9 cellular contexts compared by ENCODE assay signal in the genomic region with DNA sequence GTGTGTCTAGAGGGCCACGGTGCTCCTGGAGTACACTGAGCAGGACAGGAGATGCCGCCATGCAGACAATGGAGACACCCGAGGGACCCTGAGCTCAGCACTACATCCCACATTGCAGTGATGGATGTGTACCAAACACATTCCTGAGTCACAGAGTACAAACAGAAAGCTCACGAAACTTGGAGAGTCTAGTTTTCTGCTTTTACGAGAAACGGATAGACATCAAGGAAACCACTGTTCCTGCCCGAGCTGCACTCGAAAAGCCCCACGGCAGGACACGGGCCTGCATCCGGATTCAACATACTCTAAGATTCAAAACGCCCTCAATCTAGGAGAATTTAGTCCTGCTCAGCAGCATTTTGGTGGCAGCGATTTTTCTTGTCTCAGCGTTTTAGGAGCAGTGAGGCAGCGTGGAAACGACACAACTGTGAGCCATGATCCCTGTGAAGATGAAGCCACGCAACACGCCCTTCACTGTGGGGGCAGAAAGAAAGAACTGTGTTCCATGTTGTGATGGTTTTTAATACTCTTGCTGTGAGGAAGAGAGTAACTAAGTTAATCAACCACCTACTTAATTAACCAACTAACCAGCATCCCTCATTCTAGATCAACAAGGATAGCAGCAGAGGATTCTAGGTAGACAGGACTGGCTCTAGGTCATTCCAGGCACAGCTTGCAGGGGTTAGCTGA. TPM values are rescaled to one million over a fixed set of nuclear protein-coding genes. Genes with fewer than 3 reads are reported as not detected.
A peak's percentile ranks its signal among the peaks of the same experiment; 100 is the strongest.
DNase-seq lines count a peak whose midpoint lies in the region; ATAC-seq and TF ChIP-seq lines count a peak whose summit lies in the region.
"Had no signal": no experiment of that assay in that cellular context is flagged by ENCODE, and none has a peak within 500 bp of the region (broad histone marks: within the 10 kb centered on the region; RNA-seq: fewer than 3 reads in every experiment).

No MANE protein-coding gene starts in this region.

- H3K9me3 ChIP-seq in tibial nerve = no peaks in the 10 kb centered on the region
- H3K9me3 ChIP-seq in BE2C = no peaks in the 10 kb centered on the region

- no peaks in the 10 kb centered on the region for H3K9me3 Mint-ChIP-seq in activated CD4-positive, alpha-beta T cell treated with anti-CD3 and anti-CD28 coated beads, Interleukin-2, amount 10 ng/mL, durations not matched to agents 24 days and 14 days
- no peaks in the 10 kb centered on the region for H3K9me3 Mint-ChIP-seq in memory B cell
- H3K9me3 Mint-ChIP-seq in activated CD4-positive, alpha-beta memory T cell treated with anti-CD3 and anti-CD28 coated beads for 36 hours = no peaks in the 10 kb centered on the region
- H3K9me3 Mint-ChIP-seq: activated CD4-positive, alpha-beta memory T cell treated with anti-CD3 and anti-CD28 coated beads, Interleukin-2, amount 10 ng/mL, durations not matched to agents 7 days and 5 days had no signal

- TF ChIP-seq EP300 in tibial nerve (IDR thresholded peaks at IDR 0.05) = peak in 1 of 2 donors; percentile 52

- intact Hi-C loops in activated CD4-positive, alpha-beta T cell treated with anti-CD3 and anti-CD28 coated beads, Interleukin-2, amount 10 ng/mL, durations not matched to agents 24 days and 14 days (cut with micrococcal nuclease) = no loop called here
- intact Hi-C loops in activated CD4-positive, alpha-beta memory T cell treated with anti-CD3 and anti-CD28 coated beads for 36 hours (cut with micrococcal nuclease) = no loop called here

- POLR2A ChIA-PET in activated CD4-positive, alpha-beta memory T cell treated with anti-CD3 and anti-CD28 coated beads for 36 hours (lab: Charles Lee) = no interaction called here

- no peak for ATAC-seq in memory B cell (ENCODE audit: low read depth)
- ATAC-seq in HG02571 (IDR thresholded peaks at IDR 0.05; ENCODE audit: unreplicated experiment) = no peak

- H3K4me1 ChIP-seq in tibial nerve (peaks cover 6 to 91% (median 55%) of the 10 kb centered on the region in 4 donors), BE2C (peaks cover 11% of the 10 kb centered on the region)

- H3K27ac Mint-ChIP-seq in activated CD4-positive, alpha-beta T cell treated with anti-CD3 and anti-CD28 coated beads, Interleukin-2, amount 10 ng/mL, durations not matched to agents 24 days and 14 days = peak overlapping the region; percentile 5
- peak overlapping the region; percentile 48 for H3K27ac Mint-ChIP-seq in memory B cell
- no peak overlapping the region for H3K27ac Mint-ChIP-seq in activated CD4-positive, alpha-beta memory T cell treated with anti-CD3 and anti-CD28 coated beads for 36 hours
- H3K27ac Mint-ChIP-seq: activated CD4-positive, alpha-beta memory T cell treated with anti-CD3 and anti-CD28 coated beads, Interleukin-2, amount 10 ng/mL, durations not matched to agents 7 days and 5 days had no signal

- no peak for TF ChIP-seq POLR2A in tibial nerve (IDR thresholded peaks at IDR 0.05)

- peak; percentile 68 for DNase-seq in activated CD4-positive, alpha-beta T cell treated with anti-CD3 and anti-CD28 coated beads, Interleukin-2, amount 10 ng/mL, durations not matched to agents 24 days and 14 days
- DNase-seq in activated CD4-positive, alpha-beta T cell treated with anti-CD3 and anti-CD28 coated beads for 1 hour = no peak
- DNase-seq in astrocyte of the spinal cord (ENCODE audit: low read depth, low spot score) = peak; percentile 60
- no peak for DNase-seq in memory B cell (ENCODE audit: low spot score in 2 of 2)
- DNase-seq in tibial nerve (ENCODE audit: low spot score in 2 of 2) = no peak
- DNase-seq in activated CD4-positive, alpha-beta memory T cell treated with anti-CD3 and anti-CD28 coated beads for 36 hours = no peak
- no peak for DNase-seq in BE2C
- DNase-seq: activated CD4-positive, alpha-beta memory T cell treated with anti-CD3 and anti-CD28 coated beads, Interleukin-2, amount 10 ng/mL, durations not matched to agents 7 days and 5 days had no signal

- H3K27me3 Mint-ChIP-seq in activated CD4-positive, alpha-beta T cell treated with anti-CD3 and anti-CD28 coated beads, Interleukin-2, amount 10 ng/mL, durations not matched to agents 24 days and 14 days = peaks cover 37% of the 10 kb centered on the region
- H3K27me3 Mint-ChIP-seq in memory B cell = peaks cover 1% of the 10 kb centered on the region
- peaks cover 17% of the 10 kb centered on the region for H3K27me3 Mint-ChIP-seq in activated CD4-positive, alpha-beta memory T cell treated with anti-CD3 and anti-CD28 coated beads for 36 hours

- no peaks in the 10 kb centered on the region for H3K36me3 ChIP-seq in tibial nerve
- no peaks in the 10 kb centered on the region for H3K36me3 ChIP-seq in BE2C

- peaks cover 4% of the 10 kb centered on the region for H3K4me1 Mint-ChIP-seq in activated CD4-positive, alpha-beta T cell treated with anti-CD3 and anti-CD28 coated beads, Interleukin-2, amount 10 ng/mL, durations not matched to agents 24 days and 14 days
- H3K4me1 Mint-ChIP-seq in memory B cell = peaks cover 59% of the 10 kb centered on the region
- no peaks in the 10 kb centered on the region for H3K4me1 Mint-ChIP-seq in activated CD4-positive, alpha-beta memory T cell treated with anti-CD3 and anti-CD28 coated beads for 36 hours (ENCODE audit: low read depth)
- H3K4me1 Mint-ChIP-seq: activated CD4-positive, alpha-beta memory T cell treated with anti-CD3 and anti-CD28 coated beads, Interleukin-2, amount 10 ng/mL, durations not matched to agents 7 days and 5 days had no signal

- CTCF ChIA-PET in activated CD4-positive, alpha-beta memory T cell treated with anti-CD3 and anti-CD28 coated beads for 36 hours (lab: Charles Lee) = no interaction called here

- in situ Hi-C loops in astrocyte of the spinal cord (cut with HindIII; ENCODE audit: low sequenced_read_pairs) = no loop called here

- no peak for TF ChIP-seq CTCF in astrocyte of the spinal cord (IDR thresholded peaks at IDR 0.05; ENCODE audit: low read depth, low read length)
- TF ChIP-seq CTCF in tibial nerve (IDR thresholded peaks at IDR 0.05) = no peak
- no peak for TF ChIP-seq CTCF in BE2C (IDR thresholded peaks at IDR 0.05; ENCODE audit: low read depth, low read length)

- H3K4me3 Mint-ChIP-seq in activated CD4-positive, alpha-beta T cell treated with anti-CD3 and anti-CD28 coated beads, Interleukin-2, amount 10 ng/mL, durations not matched to agents 24 days and 14 days = no peak overlapping the region
- peak overlapping the region; percentile 21 for H3K4me3 Mint-ChIP-seq in memory B cell
- no peak overlapping the region for H3K4me3 Mint-ChIP-seq in activated CD4-positive, alpha-beta memory T cell treated with anti-CD3 and anti-CD28 coated beads for 36 hours
- H3K4me3 Mint-ChIP-seq: activated CD4-positive, alpha-beta memory T cell treated with anti-CD3 and anti-CD28 coated beads, Interleukin-2, amount 10 ng/mL, durations not matched to agents 7 days and 5 days had no signal

- H3K36me3 Mint-ChIP-seq in activated CD4-positive, alpha-beta T cell treated with anti-CD3 and anti-CD28 coated beads, Interleukin-2, amount 10 ng/mL, durations not matched to agents 24 days and 14 days (ENCODE audit: low read depth) = no peaks in the 10 kb centered on the region
- peaks cover 2% of the 10 kb centered on the region for H3K36me3 Mint-ChIP-seq in memory B cell
- H3K36me3 Mint-ChIP-seq in activated CD4-positive, alpha-beta memory T cell treated with anti-CD3 and anti-CD28 coated beads for 36 hours = no peaks in the 10 kb centered on the region

- H3K4me3 ChIP-seq in astrocyte of the spinal cord (ENCODE audit: low read depth, low read length) = no peak overlapping the region
- H3K4me3 ChIP-seq in tibial nerve = peak overlapping the region in 1 of 4 donors; percentile 8
- no peak overlapping the region for H3K4me3 ChIP-seq in BE2C (ENCODE audit: low read depth, low read length)

- 21 to 28% methylated on average over 18 of the region's 18 CpGs for WGBS in tibial nerve, 2 donors

- H3K27me3 ChIP-seq in tibial nerve (no peaks in the 10 kb centered on the region), BE2C (peaks cover 20% of the 10 kb centered on the region)

- H3K27ac ChIP-seq in tibial nerve = peak overlapping the region; percentile 16 to 91 (median 84)

RNA-seq across cellular contexts. Expression of gene TNS3, which starts 3.2 kb away (rescaled TPM):
- total RNA-seq in activated CD4-positive, alpha-beta T cell treated with anti-CD3 and anti-CD28 coated beads, Interleukin-2, amount 10 ng/mL, durations not matched to agents 24 days and 14 days = 4.7 and 5.7 TPM in 2 replicates
- total RNA-seq in tibial nerve = 100 to 1,000 TPM; 118 to 142 (median 133) TPM
- under 1 TPM; 0.15 to 0.31 TPM for total RNA-seq in activated CD4-positive, alpha-beta memory T cell treated with anti-CD3 and anti-CD28 coated beads for 36 hours
- 1.2 TPM for polyA plus RNA-seq in BE2C (2012; ENCODE audit: insufficient read depth, insufficient read length, low read depth)

Comparison
In these comparisons a context has a peak if more than half of its experiments do, and no peak if none do; other contexts are left out.
1. DNase-seq: peak in activated CD4-positive, alpha-beta T cell treated with anti-CD3 and anti-CD28 coated beads, Interleukin-2, amount 10 ng/mL, durations not matched to agents 24 days and 14 days (single experiment) and astrocyte of the spinal cord (single experiment); none in activated CD4-positive, alpha-beta T cell treated with anti-CD3 and anti-CD28 coated beads for 1 hour (single experiment), memory B cell (0 of 2), tibial nerve (0 of 2), activated CD4-positive, alpha-beta memory T cell treated with anti-CD3 and anti-CD28 coated beads for 36 hours (single experiment) and BE2C (single experiment).
2. RNA of gene TNS3, which starts 3.2 kb away (total RNA-seq): 118 to 142 TPM in tibial nerve; 4.7 to 5.7 TPM in activated CD4-positive, alpha-beta T cell treated with anti-CD3 and anti-CD28 coated beads, Interleukin-2, amount 10 ng/mL, durations not matched to agents 24 days and 14 days and 0.15 to 0.31 TPM in activated CD4-positive, alpha-beta memory T cell treated with anti-CD3 and anti-CD28 coated beads for 36 hours; every median in the first group is over 10 times any median in the second.